In genomic region chr11:78220218-78221157, GRCh38 we compare ENCODE assay signal across 2 cellular contexts.
A peak's percentile ranks its signal among the peaks of the same experiment; 100 is the strongest.
TF ChIP-seq lines count a peak whose summit lies in the region.

No MANE protein-coding gene starts in this region.

TF ChIP-seq in GM23338, 12 proteins besides CTCF, POLR2A, EP300 and RAD21:
- no peak for TF ChIP-seq EZH2phosphoT487 (IDR thresholded peaks at IDR 0.05; ENCODE audit: unreplicated experiment)
- TF ChIP-seq ZNF114 (CRISPR knock-in tag; IDR thresholded peaks at IDR 0.05) = no peak
- no peak for TF ChIP-seq ETS1 (IDR thresholded peaks at IDR 0.05)
- no peak for TF ChIP-seq JUNB (IDR thresholded peaks at IDR 0.05; ENCODE audit: unreplicated experiment)
- no peak for TF ChIP-seq STAT1 (IDR thresholded peaks at IDR 0.05; ENCODE audit: unreplicated experiment)
- no peak for TF ChIP-seq ZNF462 (CRISPR knock-in tag; IDR thresholded peaks at IDR 0.05)
- no peak for TF ChIP-seq NANOG (IDR thresholded peaks at IDR 0.05; ENCODE audit: borderline replicate concordance)
- TF ChIP-seq CREB1 (CRISPR knock-in tag; IDR thresholded peaks at IDR 0.05; ENCODE audit: low read depth) = no peak
- TF ChIP-seq REST (IDR thresholded peaks at IDR 0.05; ENCODE audit: unreplicated experiment) = no peak
- no peak for TF ChIP-seq ZNF331 (CRISPR knock-in tag; IDR thresholded peaks at IDR 0.05; ENCODE audit: low read depth)
- TF ChIP-seq EZH2 (IDR thresholded peaks at IDR 0.05; ENCODE audit: low read depth, unreplicated experiment) = no peak
- TF ChIP-seq POLR2AphosphoS5 (IDR thresholded peaks at IDR 0.05; ENCODE audit: low read depth) = no peak

TF ChIP-seq in K562, 482 proteins besides CTCF, POLR2A, EP300 and RAD21:
- TF ChIP-seq RBM22 (IDR thresholded peaks at IDR 0.05; ENCODE audit: low read depth, low read length, poor library complexity, severe bottlenecking) (peak; percentile 57), ARID3A (IDR thresholded peaks at IDR 0.05; ENCODE audit: borderline replicate concordance, low read depth, low read length) (no peak), SLC30A9 (CRISPR knock-in tag; IDR thresholded peaks at IDR 0.05) (no peak)
